ENCODE assay signal across 1 cellular context in genomic region chr1:177329871-177330270, GRCh38.
TF ChIP-seq lines count a peak whose summit lies in the region.

No MANE protein-coding gene starts in this region.

TF ChIP-seq in IMR-90, 13 proteins besides CTCF, POLR2A, EP300 and RAD21 (continued from another document):
- TF ChIP-seq RFX5 (IDR thresholded peaks at IDR 0.05; ENCODE audit: low read depth, low read length) (no peak), ELK1 (IDR thresholded peaks at IDR 0.05; ENCODE audit: borderline replicate concordance, low read depth, low read length) (no peak), BHLHE40 (IDR thresholded peaks at IDR 0.05; ENCODE audit: low read depth, low read length) (no peak)
- TF ChIP-seq, protein P1, sequence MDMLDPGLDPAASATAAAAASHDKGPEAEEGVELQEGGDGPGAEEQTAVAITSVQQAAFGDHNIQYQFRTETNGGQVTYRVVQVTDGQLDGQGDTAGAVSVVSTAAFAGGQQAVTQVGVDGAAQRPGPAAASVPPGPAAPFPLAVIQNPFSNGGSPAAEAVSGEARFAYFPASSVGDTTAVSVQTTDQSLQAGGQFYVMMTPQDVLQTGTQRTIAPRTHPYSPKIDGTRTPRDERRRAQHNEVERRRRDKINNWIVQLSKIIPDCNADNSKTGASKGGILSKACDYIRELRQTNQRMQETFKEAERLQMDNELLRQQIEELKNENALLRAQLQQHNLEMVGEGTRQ (IDR thresholded peaks at IDR 0.05; ENCODE audit: low read depth, low read length): no peak
